In the genomic region with DNA sequence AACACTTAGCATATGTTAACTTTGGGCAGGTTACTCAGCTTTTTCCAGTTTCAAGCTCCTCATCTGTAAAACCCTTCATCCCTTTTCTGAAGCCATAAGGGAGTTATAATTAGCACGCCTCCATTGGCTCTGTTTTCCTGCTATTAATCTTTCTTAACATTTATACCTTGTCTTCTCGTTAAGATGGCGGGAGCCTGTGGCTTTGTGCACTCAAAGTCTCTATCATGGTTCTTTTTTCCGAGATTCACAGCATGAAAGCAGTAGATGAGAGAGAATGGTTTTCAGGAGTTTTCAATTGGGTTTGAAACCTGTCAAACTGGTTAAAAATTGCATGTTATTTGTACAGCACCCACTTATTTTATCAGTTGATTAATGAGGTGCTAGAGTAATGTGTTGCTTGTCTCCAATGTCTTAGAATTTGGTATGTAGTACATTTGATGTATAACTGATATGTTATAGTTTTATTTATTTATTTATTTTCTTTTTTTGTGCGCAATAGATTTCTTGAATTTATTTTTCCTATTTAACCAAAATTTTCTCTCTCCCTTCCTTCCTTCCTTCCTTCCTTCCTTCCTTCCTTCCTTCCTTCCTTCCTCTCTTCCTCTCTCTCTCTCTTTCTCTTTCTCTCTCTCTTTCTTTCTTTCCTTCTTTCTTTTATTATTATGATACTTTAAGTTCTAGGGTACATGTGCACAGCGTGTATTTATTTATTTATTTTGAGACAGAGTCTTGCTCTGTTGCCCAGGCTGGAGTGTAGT, we compare ENCODE assay signal across 27 cellular contexts.
DNase-seq lines count a peak whose midpoint lies in the region; ATAC-seq and TF ChIP-seq lines count a peak whose summit lies in the region.
"Had no signal": no experiment of that assay in that cellular context is flagged by ENCODE, and none has a peak within 500 bp of the region (broad histone marks: within the 10 kb centered on the region; RNA-seq: fewer than 3 reads in every experiment).

No MANE protein-coding gene starts in this region.

- ATAC-seq in GM23338 (no peak), gastroesophageal sphincter (no peak), left colon (no peak), GM21381 (IDR thresholded peaks at IDR 0.05; ENCODE audit: unreplicated experiment) (no peak), body of pancreas (no peak)
- ATAC-seq: WTC11 had no signal

- peak overlapping the region; percentile 59 for H2AFZ ChIP-seq in GM23338

- 73 to 80% methylated on average over 6 of the region's 6 CpGs for WGBS in gastroesophageal sphincter (ENCODE audit: low coverage in 1 of 2), 2 donors
- WGBS in body of pancreas, 2 donors, result 91 to 93% methylated on average over 6 of the region's 6 CpGs

- no peaks in the 10 kb centered on the region for H4K20me1 ChIP-seq in GM23338 (replicated peaks; ENCODE audit: insufficient read depth)

- no peaks in the 10 kb centered on the region for H3K9me3 Mint-ChIP-seq in GM23338
- H3K9me3 Mint-ChIP-seq: mesothelial cell of epicardium; stimulated activated effector memory CD8-positive, alpha-beta T cell treated with anti-CD3 and anti-CD28 coated beads, Interleukin-12 subunit alpha, Interleukin-12 subunit beta, amount 100 ng/mL, for 72 hours had no signal

- no peak overlapping the region for H3K27ac Mint-ChIP-seq in GM23338
- H3K27ac Mint-ChIP-seq: activated naive CD8-positive, alpha-beta T cell treated with anti-CD3 and anti-CD28 coated beads, Interleukin-2, amount 50 U/mL, for 24 hours; CD4-positive, CD25-positive, alpha-beta regulatory T cell; mesothelial cell of epicardium; nephron; stimulated activated effector memory CD8-positive, alpha-beta T cell treated with anti-CD3 and anti-CD28 coated beads, Interleukin-12 subunit alpha, Interleukin-12 subunit beta, amount 100 ng/mL, for 72 hours; WTC11 had no signal

- H3K27ac ChIP-seq in GM23338 (ENCODE audit: low read depth), result no peak overlapping the region
- peak overlapping the region; percentile 97 for H3K27ac ChIP-seq in SK-N-MC
- peak overlapping the region; percentile 76 to 86 (median 82) for H3K27ac ChIP-seq in gastroesophageal sphincter
- peak overlapping the region; percentile 78 for H3K27ac ChIP-seq in rectal smooth muscle tissue (ENCODE audit: low read depth, low read length)
- no peak overlapping the region for H3K27ac ChIP-seq in body of pancreas
- H3K27ac ChIP-seq: testis had no signal

- TF ChIP-seq POLR2A in gastroesophageal sphincter (IDR thresholded peaks at IDR 0.05), result no peak
- no peak for TF ChIP-seq POLR2A in body of pancreas (IDR thresholded peaks at IDR 0.05)

- DNase-seq in GM23338 (ENCODE audit: low spot score), result no peak
- DNase-seq in SK-N-MC (ENCODE audit: low read depth, low spot score), result peak; percentile 91
- no peak for DNase-seq in left colon
- no peak for DNase-seq in NCI-H2171 treated with DMSO at 0.1 percent for 48 hours (lab: John Stamatoyannopoulos, UW)
- no peak for DNase-seq in body of pancreas
- DNase-seq: activated CD4-positive, alpha-beta T cell treated with anti-CD3 and anti-CD28 coated beads, Interleukin-2, amount 50 U/mL, for 48 hours; activated effector memory CD4-positive, alpha-beta T cell treated with anti-CD3 and anti-CD28 coated beads, Interleukin-2, amount 50 U/mL, for 16 hours; activated naive CD8-positive, alpha-beta T cell treated with anti-CD3 and anti-CD28 coated beads, Interleukin-2, amount 50 U/mL, for 24 hours; CD4-positive, CD25-positive, alpha-beta regulatory T cell; MM.1S; NCI-H1694; NCI-H446; RPMI8226; stimulated activated CD4-positive, alpha-beta T cell treated with anti-CD3 and anti-CD28 coated beads, Interleukin-2, amount 100 ng/mL, for 24 hours; T-helper 9 cell; testis had no signal

- H3K4me2 ChIP-seq in GM23338, result no peak overlapping the region

- H3K9ac ChIP-seq in SK-N-MC (ENCODE audit: insufficient read length), result peak overlapping the region; percentile 67
- H3K9ac ChIP-seq in rectal smooth muscle tissue (ENCODE audit: low read length), result no peak overlapping the region

- TF ChIP-seq EP300 in gastroesophageal sphincter (IDR thresholded peaks at IDR 0.05), result no peak

- TF ChIP-seq CTCF in GM23338 (conservative IDR thresholded peaks at IDR 0.05; ENCODE audit: low read depth in 2 of 2) (no peak), gastroesophageal sphincter (IDR thresholded peaks at IDR 0.05) (no peak), body of pancreas (IDR thresholded peaks at IDR 0.05) (no peak)

- H3K9me2 ChIP-seq in GM23338 (ENCODE audit: insufficient read depth), result no peaks in the 10 kb centered on the region

- H3K4me1 Mint-ChIP-seq in GM23338, result no peaks in the 10 kb centered on the region; the same call in 1 of the 3 replicates

- no peak overlapping the region for H3K4me3 ChIP-seq in GM23338
- peak overlapping the region; percentile 70 for H3K4me3 ChIP-seq in SK-N-MC
- H3K4me3 ChIP-seq in gastroesophageal sphincter, result no peak overlapping the region
- no peak overlapping the region for H3K4me3 ChIP-seq in rectal smooth muscle tissue (ENCODE audit: low read length)
- no peak overlapping the region for H3K4me3 ChIP-seq in body of pancreas
- H3K4me3 ChIP-seq: coronary artery, prostate gland, skin epidermis, testis had no signal

- H3K4me1 ChIP-seq in GM23338 (ENCODE audit: insufficient read depth) (no peaks in the 10 kb centered on the region), gastroesophageal sphincter (peaks cover 7 to 28% (median 10%) of the 10 kb centered on the region in 3 donors), rectal smooth muscle tissue (ENCODE audit: control insufficient read depth, insufficient read depth, low read length) (peaks cover 8% of the 10 kb centered on the region), body of pancreas (no peaks in the 10 kb centered on the region)
- H3K4me1 ChIP-seq: testis had no signal

- H3K36me3 ChIP-seq in GM23338 (ENCODE audit: insufficient read depth) (no peaks in the 10 kb centered on the region), SK-N-MC (ENCODE audit: insufficient read depth, low read length) (peaks cover 4% of the 10 kb centered on the region; the same call in 1 of the 2 replicates), gastroesophageal sphincter (no peaks in the 10 kb centered on the region), rectal smooth muscle tissue (ENCODE audit: control insufficient read depth, insufficient read depth, low read length) (no peaks in the 10 kb centered on the region), body of pancreas (replicated peaks in 1 of 2; ENCODE audit: insufficient read depth in 1 of 2, low read depth in 2 of 2) (no peaks in the 10 kb centered on the region)
- H3K36me3 ChIP-seq: prostate gland had no signal

- H3K4me3 Mint-ChIP-seq in GM23338, result no peak overlapping the region
- H3K4me3 Mint-ChIP-seq: activated naive CD8-positive, alpha-beta T cell treated with anti-CD3 and anti-CD28 coated beads, Interleukin-2, amount 50 U/mL, for 24 hours; brain; CD4-positive, CD25-positive, alpha-beta regulatory T cell; mesothelial cell of epicardium; nephron; stimulated activated effector memory CD8-positive, alpha-beta T cell treated with anti-CD3 and anti-CD28 coated beads, Interleukin-12 subunit alpha, Interleukin-12 subunit beta, amount 100 ng/mL, for 72 hours; WTC11 had no signal

- peaks cover 4% of the 10 kb centered on the region for H3K27me3 Mint-ChIP-seq in GM23338 (ENCODE audit: insufficient read depth, low read depth, poor library complexity)
- H3K27me3 Mint-ChIP-seq: activated naive CD8-positive, alpha-beta T cell treated with anti-CD3 and anti-CD28 coated beads, Interleukin-2, amount 50 U/mL, for 24 hours; brain; CD4-positive, CD25-positive, alpha-beta regulatory T cell had no signal

- no peaks in the 10 kb centered on the region for H3K27me3 ChIP-seq in GM23338 (ENCODE audit: insufficient read depth)
- H3K27me3 ChIP-seq in gastroesophageal sphincter, result no peaks in the 10 kb centered on the region
- no peaks in the 10 kb centered on the region for H3K27me3 ChIP-seq in rectal smooth muscle tissue (ENCODE audit: control insufficient read depth, insufficient read depth, low read length)
- no peaks in the 10 kb centered on the region for H3K27me3 ChIP-seq in body of pancreas
- H3K27me3 ChIP-seq: testis had no signal

- H3K9me3 ChIP-seq in SK-N-MC (ENCODE audit: low read depth, low read length) (peaks cover 9% of the 10 kb centered on the region; the same call in 1 of the 2 replicates), gastroesophageal sphincter (no peaks in the 10 kb centered on the region), body of pancreas (no peaks in the 10 kb centered on the region)
- H3K9me3 ChIP-seq: prostate gland, testis had no signal

- H3K36me3 Mint-ChIP-seq in GM23338 (ENCODE audit: low read depth), result no peaks in the 10 kb centered on the region
- H3K36me3 Mint-ChIP-seq: brain; CD4-positive, CD25-positive, alpha-beta regulatory T cell; stimulated activated effector memory CD8-positive, alpha-beta T cell treated with anti-CD3 and anti-CD28 coated beads, Interleukin-12 subunit alpha, Interleukin-12 subunit beta, amount 100 ng/mL, for 72 hours; WTC11 had no signal

- no peaks in the 10 kb centered on the region for H3K79me2 ChIP-seq in GM23338 (replicated peaks; ENCODE audit: insufficient read depth)

- H3F3A ChIP-seq in GM23338 (replicated peaks; ENCODE audit: low read depth), result no peaks in the 10 kb centered on the region

- intact Hi-C loops in left colon (cut with DNase I, micrococcal nuclease), result no loop called here
- intact Hi-C loops in body of pancreas (cut with DNase I), result no loop called here

TF ChIP-seq in GM23338, 12 proteins besides CTCF, POLR2A, EP300 and RAD21 (continues in another document):
- TF ChIP-seq POLR2AphosphoS5 (IDR thresholded peaks at IDR 0.05; ENCODE audit: low read depth), result no peak

Comparison
In these comparisons a context has a peak if more than half of its experiments do, and no peak if none do; other contexts are left out.
1. H3K27ac ChIP-seq: peak in SK-N-MC (single experiment), gastroesophageal sphincter (4 of 4) and rectal smooth muscle tissue (single experiment); none in GM23338 (single experiment) and body of pancreas (0 of 4).